2 cellular contexts compared by ENCODE assay signal in the genomic region with DNA sequence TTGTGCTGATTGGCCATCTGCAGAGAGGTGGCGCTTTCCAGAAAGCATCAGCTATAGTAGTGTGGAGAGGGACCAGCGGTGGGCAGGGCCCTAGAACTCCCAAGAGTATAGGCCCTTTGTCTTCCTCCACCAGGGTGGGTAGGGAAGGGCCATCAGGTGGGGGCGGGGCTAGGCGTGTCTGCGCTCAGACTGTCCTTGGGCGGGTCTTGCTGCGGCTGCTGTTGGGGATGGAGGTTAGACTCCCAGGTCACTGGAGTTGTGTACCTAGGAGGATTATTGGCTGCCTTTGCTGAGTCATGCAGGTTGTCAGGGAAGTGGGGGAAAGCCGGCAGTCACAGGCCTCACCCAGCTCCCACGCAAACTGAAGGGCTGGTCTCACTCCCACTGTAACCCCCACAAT.
TF ChIP-seq lines count a peak whose summit lies in the region.

No MANE protein-coding gene starts in this region.

TF ChIP-seq in A549, 52 proteins besides CTCF, POLR2A, EP300 and RAD21:
- TF ChIP-seq MAFK (IDR thresholded peaks at IDR 0.05; ENCODE audit: partially characterized antibody), result peak; percentile 5

TF ChIP-seq in HEK293, 187 proteins besides CTCF, POLR2A, EP300 and RAD21:
- TF ChIP-seq EGR2 (tag by site-specific recombination; IDR thresholded peaks at IDR 0.05; ENCODE audit: low read depth), result 0 out of 2 replicates have a peak, but pooled peaks have one; percentile 22
